ENCODE assay signal across 1 cellular context in the genomic region with DNA sequence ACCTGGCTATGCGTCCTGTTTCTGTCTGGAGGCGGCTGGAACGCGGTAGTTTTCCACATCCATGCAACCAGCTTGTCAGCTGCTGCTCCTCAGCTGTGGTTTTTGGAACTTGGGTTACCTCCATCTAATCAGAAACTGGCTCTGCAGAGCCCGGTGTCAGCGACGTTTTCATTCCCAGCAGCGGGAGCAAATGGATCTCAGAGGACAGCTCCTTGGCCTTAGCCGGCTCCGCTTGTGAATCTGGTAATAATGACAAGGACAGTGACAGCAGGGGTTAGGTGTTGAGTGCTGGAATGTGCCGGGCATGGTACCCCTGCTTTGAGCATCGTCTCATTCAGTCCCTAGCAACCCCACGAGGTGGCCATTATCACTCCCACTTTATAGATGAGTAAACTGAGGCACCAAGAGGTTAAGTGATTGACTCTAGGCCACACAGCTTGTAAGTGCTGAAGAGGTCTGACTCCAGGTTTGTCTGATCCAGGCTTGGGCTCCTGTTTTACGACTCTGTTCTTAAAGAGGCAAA.
A peak's percentile ranks its signal among the peaks of the same experiment; 100 is the strongest.
TF ChIP-seq lines count a peak whose summit lies in the region.

No MANE protein-coding gene starts in this region.

TF ChIP-seq in HepG2, 621 proteins besides CTCF, POLR2A, EP300 and RAD21 (continued from another document and continues in another):
- TF ChIP-seq GMEB1 (CRISPR knock-in tag; IDR thresholded peaks at IDR 0.05; ENCODE audit: borderline replicate concordance) (no peak), HOXA3 (CRISPR knock-in tag; IDR thresholded peaks at IDR 0.05) (peak; percentile 26; the same call in 1 of the 2 replicates), SOX13 (IDR thresholded peaks at IDR 0.05) (no peak), SOX13 (CRISPR knock-in tag; conservative IDR thresholded peaks at IDR 0.05 in 1 of 2, IDR thresholded peaks at IDR 0.05 in 1 of 2) (no peak), NR0B2 (CRISPR knock-in tag; IDR thresholded peaks at IDR 0.05) (no peak), TCF12 (IDR thresholded peaks at IDR 0.05) (no peak), TCF12 (CRISPR knock-in tag; IDR thresholded peaks at IDR 0.05) (no peak), ZNF629 (CRISPR knock-in tag; conservative IDR thresholded peaks at IDR 0.05) (peak; percentile 95), ZFP90 (CRISPR knock-in tag; IDR thresholded peaks at IDR 0.05; ENCODE audit: borderline replicate concordance) (0 out of 2 replicates have a peak, but pooled peaks have one; percentile 64), RFXAP (CRISPR knock-in tag; IDR thresholded peaks at IDR 0.05; ENCODE audit: borderline replicate concordance) (0 out of 2 replicates have a peak, but pooled peaks have one; percentile 40), HES4 (CRISPR knock-in tag; IDR thresholded peaks at IDR 0.05; ENCODE audit: borderline replicate concordance) (no peak), AHR (CRISPR knock-in tag; IDR thresholded peaks at IDR 0.05) (peak; percentile 63; the same call in 1 of the 2 replicates), TCF7 (IDR thresholded peaks at IDR 0.05; ENCODE audit: low read depth) (no peak), ZNF136 (CRISPR knock-in tag; IDR thresholded peaks at IDR 0.05; ENCODE audit: low read depth) (no peak), SAFB2 (CRISPR knock-in tag; IDR thresholded peaks at IDR 0.05; ENCODE audit: borderline replicate concordance, low read depth) (0 out of 2 replicates have a peak, but pooled peaks have one; percentile 18), ATF7 (IDR thresholded peaks at IDR 0.05) (no peak), ATF7 (CRISPR knock-in tag; IDR thresholded peaks at IDR 0.05) (peak; percentile 68; the same call in 1 of the 2 replicates), SP4 (CRISPR knock-in tag; IDR thresholded peaks at IDR 0.05) (peak; percentile 71; the same call in 1 of the 2 replicates), SIN3A (IDR thresholded peaks at IDR 0.05; ENCODE audit: borderline replicate concordance, low read depth, low read length) (peak; percentile 32; the same call in 1 of the 2 replicates), ZC3H13 (CRISPR knock-in tag; IDR thresholded peaks at IDR 0.05) (no peak), TEAD3 (CRISPR knock-in tag; optimal IDR thresholded peaks at IDR 0.05; ENCODE audit: borderline replicate concordance) (peak; percentile 23), ZSCAN31 (CRISPR knock-in tag; IDR thresholded peaks at IDR 0.05; ENCODE audit: low read depth) (0 out of 2 replicates have a peak, but pooled peaks have one; percentile 0), THAP7 (CRISPR knock-in tag; IDR thresholded peaks at IDR 0.05) (no peak), ZNF616 (CRISPR knock-in tag; IDR thresholded peaks at IDR 0.05; ENCODE audit: low read depth) (0 out of 2 replicates have a peak, but pooled peaks have one; percentile 44), ZSCAN20 (CRISPR knock-in tag; IDR thresholded peaks at IDR 0.05; ENCODE audit: borderline replicate concordance) (no peak), ZNF562 (CRISPR knock-in tag; IDR thresholded peaks at IDR 0.05; ENCODE audit: borderline replicate concordance) (no peak), GTF2F1 (IDR thresholded peaks at IDR 0.05; ENCODE audit: low read length) (no peak), ZNF160 (CRISPR knock-in tag; IDR thresholded peaks at IDR 0.05) (0 out of 2 replicates have a peak, but pooled peaks have one; percentile 77), ZNF557 (CRISPR knock-in tag; IDR thresholded peaks at IDR 0.05) (0 out of 2 replicates have a peak, but pooled peaks have one; percentile 38), PPARG (CRISPR knock-in tag; conservative IDR thresholded peaks at IDR 0.05) (no peak), ZNF670 (CRISPR knock-in tag; IDR thresholded peaks at IDR 0.05; ENCODE audit: borderline replicate concordance) (no peak)
- TF ChIP-seq, protein P1, sequence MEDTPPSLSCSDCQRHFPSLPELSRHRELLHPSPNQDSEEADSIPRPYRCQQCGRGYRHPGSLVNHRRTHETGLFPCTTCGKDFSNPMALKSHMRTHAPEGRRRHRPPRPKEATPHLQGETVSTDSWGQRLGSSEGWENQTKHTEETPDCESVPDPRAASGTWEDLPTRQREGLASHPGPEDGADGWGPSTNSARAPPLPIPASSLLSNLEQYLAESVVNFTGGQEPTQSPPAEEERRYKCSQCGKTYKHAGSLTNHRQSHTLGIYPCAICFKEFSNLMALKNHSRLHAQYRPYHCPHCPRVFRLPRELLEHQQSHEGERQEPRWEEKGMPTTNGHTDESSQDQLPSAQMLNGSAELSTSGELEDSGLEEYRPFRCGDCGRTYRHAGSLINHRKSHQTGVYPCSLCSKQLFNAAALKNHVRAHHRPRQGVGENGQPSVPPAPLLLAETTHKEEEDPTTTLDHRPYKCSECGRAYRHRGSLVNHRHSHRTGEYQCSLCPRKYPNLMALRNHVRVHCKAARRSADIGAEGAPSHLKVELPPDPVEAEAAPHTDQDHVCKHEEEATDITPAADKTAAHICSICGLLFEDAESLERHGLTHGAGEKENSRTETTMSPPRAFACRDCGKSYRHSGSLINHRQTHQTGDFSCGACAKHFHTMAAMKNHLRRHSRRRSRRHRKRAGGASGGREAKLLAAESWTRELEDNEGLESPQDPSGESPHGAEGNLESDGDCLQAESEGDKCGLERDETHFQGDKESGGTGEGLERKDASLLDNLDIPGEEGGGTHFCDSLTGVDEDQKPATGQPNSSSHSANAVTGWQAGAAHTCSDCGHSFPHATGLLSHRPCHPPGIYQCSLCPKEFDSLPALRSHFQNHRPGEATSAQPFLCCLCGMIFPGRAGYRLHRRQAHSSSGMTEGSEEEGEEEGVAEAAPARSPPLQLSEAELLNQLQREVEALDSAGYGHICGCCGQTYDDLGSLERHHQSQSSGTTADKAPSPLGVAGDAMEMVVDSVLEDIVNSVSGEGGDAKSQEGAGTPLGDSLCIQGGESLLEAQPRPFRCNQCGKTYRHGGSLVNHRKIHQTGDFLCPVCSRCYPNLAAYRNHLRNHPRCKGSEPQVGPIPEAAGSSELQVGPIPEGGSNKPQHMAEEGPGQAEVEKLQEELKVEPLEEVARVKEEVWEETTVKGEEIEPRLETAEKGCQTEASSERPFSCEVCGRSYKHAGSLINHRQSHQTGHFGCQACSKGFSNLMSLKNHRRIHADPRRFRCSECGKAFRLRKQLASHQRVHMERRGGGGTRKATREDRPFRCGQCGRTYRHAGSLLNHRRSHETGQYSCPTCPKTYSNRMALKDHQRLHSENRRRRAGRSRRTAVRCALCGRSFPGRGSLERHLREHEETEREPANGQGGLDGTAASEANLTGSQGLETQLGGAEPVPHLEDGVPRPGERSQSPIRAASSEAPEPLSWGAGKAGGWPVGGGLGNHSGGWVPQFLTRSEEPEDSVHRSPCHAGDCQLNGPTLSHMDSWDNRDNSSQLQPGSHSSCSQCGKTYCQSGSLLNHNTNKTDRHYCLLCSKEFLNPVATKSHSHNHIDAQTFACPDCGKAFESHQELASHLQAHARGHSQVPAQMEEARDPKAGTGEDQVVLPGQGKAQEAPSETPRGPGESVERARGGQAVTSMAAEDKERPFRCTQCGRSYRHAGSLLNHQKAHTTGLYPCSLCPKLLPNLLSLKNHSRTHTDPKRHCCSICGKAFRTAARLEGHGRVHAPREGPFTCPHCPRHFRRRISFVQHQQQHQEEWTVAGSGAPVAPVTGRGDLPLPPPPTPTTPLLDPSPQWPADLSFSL (CRISPR knock-in tag; IDR thresholded peaks at IDR 0.05), result no peak
- TF ChIP-seq, protein P2, sequence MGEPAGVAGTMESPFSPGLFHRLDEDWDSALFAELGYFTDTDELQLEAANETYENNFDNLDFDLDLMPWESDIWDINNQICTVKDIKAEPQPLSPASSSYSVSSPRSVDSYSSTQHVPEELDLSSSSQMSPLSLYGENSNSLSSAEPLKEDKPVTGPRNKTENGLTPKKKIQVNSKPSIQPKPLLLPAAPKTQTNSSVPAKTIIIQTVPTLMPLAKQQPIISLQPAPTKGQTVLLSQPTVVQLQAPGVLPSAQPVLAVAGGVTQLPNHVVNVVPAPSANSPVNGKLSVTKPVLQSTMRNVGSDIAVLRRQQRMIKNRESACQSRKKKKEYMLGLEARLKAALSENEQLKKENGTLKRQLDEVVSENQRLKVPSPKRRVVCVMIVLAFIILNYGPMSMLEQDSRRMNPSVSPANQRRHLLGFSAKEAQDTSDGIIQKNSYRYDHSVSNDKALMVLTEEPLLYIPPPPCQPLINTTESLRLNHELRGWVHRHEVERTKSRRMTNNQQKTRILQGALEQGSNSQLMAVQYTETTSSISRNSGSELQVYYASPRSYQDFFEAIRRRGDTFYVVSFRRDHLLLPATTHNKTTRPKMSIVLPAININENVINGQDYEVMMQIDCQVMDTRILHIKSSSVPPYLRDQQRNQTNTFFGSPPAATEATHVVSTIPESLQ (CRISPR knock-in tag; conservative IDR thresholded peaks at IDR 0.05), result no peak
- TF ChIP-seq, protein P3, sequence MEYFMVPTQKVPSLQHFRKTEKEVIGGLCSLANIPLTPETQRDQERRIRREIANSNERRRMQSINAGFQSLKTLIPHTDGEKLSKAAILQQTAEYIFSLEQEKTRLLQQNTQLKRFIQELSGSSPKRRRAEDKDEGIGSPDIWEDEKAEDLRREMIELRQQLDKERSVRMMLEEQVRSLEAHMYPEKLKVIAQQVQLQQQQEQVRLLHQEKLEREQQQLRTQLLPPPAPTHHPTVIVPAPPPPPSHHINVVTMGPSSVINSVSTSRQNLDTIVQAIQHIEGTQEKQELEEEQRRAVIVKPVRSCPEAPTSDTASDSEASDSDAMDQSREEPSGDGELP (IDR thresholded peaks at IDR 0.05; ENCODE audit: borderline replicate concordance, low read depth), result 0 out of 2 replicates have a peak, but pooled peaks have one; percentile 10
- TF ChIP-seq, protein P4, sequence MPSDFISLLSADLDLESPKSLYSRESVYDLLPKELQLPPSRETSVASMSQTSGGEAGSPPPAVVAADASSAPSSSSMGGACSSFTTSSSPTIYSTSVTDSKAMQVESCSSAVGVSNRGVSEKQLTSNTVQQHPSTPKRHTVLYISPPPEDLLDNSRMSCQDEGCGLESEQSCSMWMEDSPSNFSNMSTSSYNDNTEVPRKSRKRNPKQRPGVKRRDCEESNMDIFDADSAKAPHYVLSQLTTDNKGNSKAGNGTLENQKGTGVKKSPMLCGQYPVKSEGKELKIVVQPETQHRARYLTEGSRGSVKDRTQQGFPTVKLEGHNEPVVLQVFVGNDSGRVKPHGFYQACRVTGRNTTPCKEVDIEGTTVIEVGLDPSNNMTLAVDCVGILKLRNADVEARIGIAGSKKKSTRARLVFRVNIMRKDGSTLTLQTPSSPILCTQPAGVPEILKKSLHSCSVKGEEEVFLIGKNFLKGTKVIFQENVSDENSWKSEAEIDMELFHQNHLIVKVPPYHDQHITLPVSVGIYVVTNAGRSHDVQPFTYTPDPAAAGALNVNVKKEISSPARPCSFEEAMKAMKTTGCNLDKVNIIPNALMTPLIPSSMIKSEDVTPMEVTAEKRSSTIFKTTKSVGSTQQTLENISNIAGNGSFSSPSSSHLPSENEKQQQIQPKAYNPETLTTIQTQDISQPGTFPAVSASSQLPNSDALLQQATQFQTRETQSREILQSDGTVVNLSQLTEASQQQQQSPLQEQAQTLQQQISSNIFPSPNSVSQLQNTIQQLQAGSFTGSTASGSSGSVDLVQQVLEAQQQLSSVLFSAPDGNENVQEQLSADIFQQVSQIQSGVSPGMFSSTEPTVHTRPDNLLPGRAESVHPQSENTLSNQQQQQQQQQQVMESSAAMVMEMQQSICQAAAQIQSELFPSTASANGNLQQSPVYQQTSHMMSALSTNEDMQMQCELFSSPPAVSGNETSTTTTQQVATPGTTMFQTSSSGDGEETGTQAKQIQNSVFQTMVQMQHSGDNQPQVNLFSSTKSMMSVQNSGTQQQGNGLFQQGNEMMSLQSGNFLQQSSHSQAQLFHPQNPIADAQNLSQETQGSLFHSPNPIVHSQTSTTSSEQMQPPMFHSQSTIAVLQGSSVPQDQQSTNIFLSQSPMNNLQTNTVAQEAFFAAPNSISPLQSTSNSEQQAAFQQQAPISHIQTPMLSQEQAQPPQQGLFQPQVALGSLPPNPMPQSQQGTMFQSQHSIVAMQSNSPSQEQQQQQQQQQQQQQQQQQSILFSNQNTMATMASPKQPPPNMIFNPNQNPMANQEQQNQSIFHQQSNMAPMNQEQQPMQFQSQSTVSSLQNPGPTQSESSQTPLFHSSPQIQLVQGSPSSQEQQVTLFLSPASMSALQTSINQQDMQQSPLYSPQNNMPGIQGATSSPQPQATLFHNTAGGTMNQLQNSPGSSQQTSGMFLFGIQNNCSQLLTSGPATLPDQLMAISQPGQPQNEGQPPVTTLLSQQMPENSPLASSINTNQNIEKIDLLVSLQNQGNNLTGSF (CRISPR knock-in tag; IDR thresholded peaks at IDR 0.05), result 0 out of 2 replicates have a peak, but pooled peaks have one; percentile 12
- TF ChIP-seq, protein P5, sequence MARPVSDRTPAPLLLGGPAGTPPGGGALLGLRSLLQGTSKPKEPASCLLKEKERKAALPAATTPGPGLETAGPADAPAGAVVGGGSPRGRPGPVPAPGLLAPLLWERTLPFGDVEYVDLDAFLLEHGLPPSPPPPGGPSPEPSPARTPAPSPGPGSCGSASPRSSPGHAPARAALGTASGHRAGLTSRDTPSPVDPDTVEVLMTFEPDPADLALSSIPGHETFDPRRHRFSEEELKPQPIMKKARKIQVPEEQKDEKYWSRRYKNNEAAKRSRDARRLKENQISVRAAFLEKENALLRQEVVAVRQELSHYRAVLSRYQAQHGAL (CRISPR knock-in tag; IDR thresholded peaks at IDR 0.05; ENCODE audit: not compliant biosample characterization), result no peak
